ENCODE assay signal across 1 cellular context in genomic region chr2:201126308-201127127, GRCh38.
TF ChIP-seq lines count a peak whose summit lies in the region.

No MANE protein-coding gene starts in this region.

TF ChIP-seq in K562, 482 proteins besides CTCF, POLR2A, EP300 and RAD21 (continued from another document and continues in another):
- TF ChIP-seq HCFC1 (IDR thresholded peaks at IDR 0.05; ENCODE audit: low read depth, low read length) (no peak), NFYB (IDR thresholded peaks at IDR 0.05; ENCODE audit: extremely low read depth, insufficient read length) (no peak), GATAD2A (IDR thresholded peaks at IDR 0.05) (peak; percentile 98), E2F1 (CRISPR knock-in tag; IDR thresholded peaks at IDR 0.05) (no peak), ZNF695 (CRISPR knock-in tag; IDR thresholded peaks at IDR 0.05) (peak; percentile 96), HDGF (IDR thresholded peaks at IDR 0.05) (no peak), SNAPC5 (CRISPR knock-in tag; IDR thresholded peaks at IDR 0.05) (peak; percentile 68; the same call in 1 of the 2 replicates), NFXL1 (CRISPR knock-in tag; IDR thresholded peaks at IDR 0.05) (peak; percentile 93), NFRKB (IDR thresholded peaks at IDR 0.05; ENCODE audit: low read depth) (peak; percentile 56; the same call in 1 of the 2 replicates), PTRF (tag; IDR thresholded peaks at IDR 0.05) (peak; percentile 97), HNRNPK (IDR thresholded peaks at IDR 0.05; ENCODE audit: low read depth, low read length, poor library complexity, severe bottlenecking) (no peak), TEAD1 (CRISPR knock-in tag; IDR thresholded peaks at IDR 0.05) (peak in 1 of 2 experiments; percentile 99; a peak in 2 of 4 replicates), NFE2L1 (tag; IDR thresholded peaks at IDR 0.05; ENCODE audit: borderline replicate concordance, low read depth) (peak; percentile 74), PCBP1 (IDR thresholded peaks at IDR 0.05; ENCODE audit: low read depth, low read length, poor library complexity, severe bottlenecking) (no peak), NCOA2 (IDR thresholded peaks at IDR 0.05; ENCODE audit: partially characterized antibody in 2 of 2) (no peak), JUNB (CRISPR knock-in tag; conservative IDR thresholded peaks at IDR 0.05) (peak; percentile 63; the same call in 1 of the 2 replicates), ARID1B (IDR thresholded peaks at IDR 0.05) (no peak; the same call in 1 of the 2 replicates), ZBTB2 (IDR thresholded peaks at IDR 0.05) (peak; percentile 78), KDM2B (CRISPR knock-in tag; IDR thresholded peaks at IDR 0.05) (peak; percentile 94), PPARD (CRISPR knock-in tag; IDR thresholded peaks at IDR 0.05) (peak; percentile 91), HOXB6 (CRISPR knock-in tag; IDR thresholded peaks at IDR 0.05; ENCODE audit: borderline replicate concordance) (no peak), RBM14 (IDR thresholded peaks at IDR 0.05; ENCODE audit: borderline replicate concordance, insufficient read depth, low read depth, low read length) (no peak), ESRRA (IDR thresholded peaks at IDR 0.05; ENCODE audit: borderline replicate concordance, low read depth) (no peak), HNRNPLL (IDR thresholded peaks at IDR 0.05; ENCODE audit: low read depth, low read length, poor library complexity, severe bottlenecking) (no peak), POLR2H (tag; IDR thresholded peaks at IDR 0.05; ENCODE audit: low read depth) (peak; percentile 80), NCOA1 (IDR thresholded peaks at IDR 0.05; ENCODE audit: low read depth) (no peak), KLF13 (tag; IDR thresholded peaks at IDR 0.05; ENCODE audit: borderline replicate concordance, low read depth) (peak; percentile 95), KLF10 (CRISPR knock-in tag; IDR thresholded peaks at IDR 0.05) (peak; percentile 86; the same call in 1 of the 2 replicates), MGA (IDR thresholded peaks at IDR 0.05) (no peak), MBD2 (IDR thresholded peaks at IDR 0.05; ENCODE audit: borderline replicate concordance, low read depth) (no peak)
- TF ChIP-seq, protein P1, sequence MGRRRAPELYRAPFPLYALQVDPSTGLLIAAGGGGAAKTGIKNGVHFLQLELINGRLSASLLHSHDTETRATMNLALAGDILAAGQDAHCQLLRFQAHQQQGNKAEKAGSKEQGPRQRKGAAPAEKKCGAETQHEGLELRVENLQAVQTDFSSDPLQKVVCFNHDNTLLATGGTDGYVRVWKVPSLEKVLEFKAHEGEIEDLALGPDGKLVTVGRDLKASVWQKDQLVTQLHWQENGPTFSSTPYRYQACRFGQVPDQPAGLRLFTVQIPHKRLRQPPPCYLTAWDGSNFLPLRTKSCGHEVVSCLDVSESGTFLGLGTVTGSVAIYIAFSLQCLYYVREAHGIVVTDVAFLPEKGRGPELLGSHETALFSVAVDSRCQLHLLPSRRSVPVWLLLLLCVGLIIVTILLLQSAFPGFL (CRISPR knock-in tag; IDR thresholded peaks at IDR 0.05) = no peak
- TF ChIP-seq, protein P2, sequence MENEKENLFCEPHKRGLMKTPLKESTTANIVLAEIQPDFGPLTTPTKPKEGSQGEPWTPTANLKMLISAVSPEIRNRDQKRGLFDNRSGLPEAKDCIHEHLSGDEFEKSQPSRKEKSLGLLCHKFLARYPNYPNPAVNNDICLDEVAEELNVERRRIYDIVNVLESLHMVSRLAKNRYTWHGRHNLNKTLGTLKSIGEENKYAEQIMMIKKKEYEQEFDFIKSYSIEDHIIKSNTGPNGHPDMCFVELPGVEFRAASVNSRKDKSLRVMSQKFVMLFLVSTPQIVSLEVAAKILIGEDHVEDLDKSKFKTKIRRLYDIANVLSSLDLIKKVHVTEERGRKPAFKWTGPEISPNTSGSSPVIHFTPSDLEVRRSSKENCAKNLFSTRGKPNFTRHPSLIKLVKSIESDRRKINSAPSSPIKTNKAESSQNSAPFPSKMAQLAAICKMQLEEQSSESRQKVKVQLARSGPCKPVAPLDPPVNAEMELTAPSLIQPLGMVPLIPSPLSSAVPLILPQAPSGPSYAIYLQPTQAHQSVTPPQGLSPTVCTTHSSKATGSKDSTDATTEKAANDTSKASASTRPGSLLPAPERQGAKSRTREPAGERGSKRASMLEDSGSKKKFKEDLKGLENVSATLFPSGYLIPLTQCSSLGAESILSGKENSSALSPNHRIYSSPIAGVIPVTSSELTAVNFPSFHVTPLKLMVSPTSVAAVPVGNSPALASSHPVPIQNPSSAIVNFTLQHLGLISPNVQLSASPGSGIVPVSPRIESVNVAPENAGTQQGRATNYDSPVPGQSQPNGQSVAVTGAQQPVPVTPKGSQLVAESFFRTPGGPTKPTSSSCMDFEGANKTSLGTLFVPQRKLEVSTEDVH (IDR thresholded peaks at IDR 0.05; ENCODE audit: low read depth, partially characterized antibody) = no peak
- TF ChIP-seq, protein P3, sequence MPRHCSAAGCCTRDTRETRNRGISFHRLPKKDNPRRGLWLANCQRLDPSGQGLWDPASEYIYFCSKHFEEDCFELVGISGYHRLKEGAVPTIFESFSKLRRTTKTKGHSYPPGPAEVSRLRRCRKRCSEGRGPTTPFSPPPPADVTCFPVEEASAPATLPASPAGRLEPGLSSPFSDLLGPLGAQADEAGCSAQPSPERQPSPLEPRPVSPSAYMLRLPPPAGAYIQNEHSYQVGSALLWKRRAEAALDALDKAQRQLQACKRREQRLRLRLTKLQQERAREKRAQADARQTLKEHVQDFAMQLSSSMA (CRISPR knock-in tag; IDR thresholded peaks at IDR 0.05) = peak; percentile 88; the same call in 1 of the 2 replicates
- TF ChIP-seq, protein P4, sequence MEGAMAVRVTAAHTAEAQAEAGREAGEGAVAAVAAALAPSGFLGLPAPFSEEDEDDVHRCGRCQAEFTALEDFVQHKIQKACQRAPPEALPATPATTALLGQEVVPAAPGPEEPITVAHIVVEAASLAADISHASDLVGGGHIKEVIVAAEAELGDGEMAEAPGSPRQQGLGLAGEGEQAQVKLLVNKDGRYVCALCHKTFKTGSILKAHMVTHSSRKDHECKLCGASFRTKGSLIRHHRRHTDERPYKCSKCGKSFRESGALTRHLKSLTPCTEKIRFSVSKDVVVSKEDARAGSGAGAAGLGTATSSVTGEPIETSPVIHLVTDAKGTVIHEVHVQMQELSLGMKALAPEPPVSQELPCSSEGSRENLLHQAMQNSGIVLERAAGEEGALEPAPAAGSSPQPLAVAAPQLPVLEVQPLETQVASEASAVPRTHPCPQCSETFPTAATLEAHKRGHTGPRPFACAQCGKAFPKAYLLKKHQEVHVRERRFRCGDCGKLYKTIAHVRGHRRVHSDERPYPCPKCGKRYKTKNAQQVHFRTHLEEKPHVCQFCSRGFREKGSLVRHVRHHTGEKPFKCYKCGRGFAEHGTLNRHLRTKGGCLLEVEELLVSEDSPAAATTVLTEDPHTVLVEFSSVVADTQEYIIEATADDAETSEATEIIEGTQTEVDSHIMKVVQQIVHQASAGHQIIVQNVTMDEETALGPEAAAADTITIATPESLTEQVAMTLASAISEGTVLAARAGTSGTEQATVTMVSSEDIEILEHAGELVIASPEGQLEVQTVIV (CRISPR knock-in tag; IDR thresholded peaks at IDR 0.05; ENCODE audit: borderline replicate concordance) = peak; percentile 82
